ENCODE assay signal across 20 cellular contexts in the genomic region with DNA sequence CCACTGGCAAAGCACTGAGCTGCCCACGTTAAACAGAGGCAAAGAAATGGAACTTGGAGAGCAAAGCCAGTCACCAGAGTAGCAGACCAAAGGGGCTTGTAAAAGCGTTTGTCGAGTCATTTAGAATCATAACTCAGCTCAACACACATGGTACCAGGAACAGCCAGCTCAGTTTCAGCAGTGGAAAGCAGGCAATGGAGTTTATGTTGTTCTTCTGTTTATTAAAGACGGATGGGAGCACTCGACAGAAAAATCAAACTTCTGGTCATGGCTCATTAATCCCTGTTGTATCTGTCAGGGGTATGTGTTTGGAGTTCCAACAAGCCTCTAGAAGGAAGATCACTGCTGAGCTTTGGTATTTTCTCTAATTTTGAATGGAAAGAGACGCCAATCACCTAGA.
"Had no signal": no experiment of that assay in that cellular context is flagged by ENCODE, and none has a peak within 500 bp of the region (broad histone marks: within the 10 kb centered on the region; RNA-seq: fewer than 3 reads in every experiment).

No MANE protein-coding gene starts in this region.

- H3K36me3 ChIP-seq: cardiac muscle cell, lower lobe of right lung, ovary, right atrium auricular region, spleen, thyroid gland had no signal

- H3K27ac ChIP-seq: body of pancreas, cardiac muscle cell, lower lobe of right lung, ovary, psoas muscle, right atrium auricular region, spleen, thyroid gland had no signal

- ATAC-seq: activated T-cell treated with anti-CD3 and anti-CD28 coated beads, Interleukin-2, amount 50 U/mL, for 72 hours; body of pancreas; lower lobe of right lung; naive thymus-derived CD8-positive, alpha-beta T cell; psoas muscle; T-helper 17 cell had no signal

- H3K27me3 ChIP-seq: body of pancreas, ovary, right atrium auricular region, thyroid gland had no signal

- H3K9me3 ChIP-seq: body of pancreas, lower lobe of right lung, ovary, psoas muscle, right atrium auricular region, spleen, thyroid gland had no signal

- DNase-seq: activated CD4-positive, alpha-beta memory T cell treated with anti-CD3 and anti-CD28 coated beads for 36 hours; activated CD4-positive, alpha-beta T cell treated with anti-CD3 and anti-CD28 coated beads for 48 hours; activated effector memory CD4-positive, alpha-beta T cell treated with anti-CD3 and anti-CD28 coated beads, Interleukin-2, amount 50 U/mL, for 16 hours; activated naive CD4-positive, alpha-beta T cell treated with anti-CD3 and anti-CD28 coated beads, Interleukin-2, amount 10 ng/mL, durations not matched to agents 7 days and 5 days; activated T-cell treated with anti-CD3 and anti-CD28 coated beads, Interleukin-2, amount 50 U/mL, for 72 hours; effector memory CD4-positive, alpha-beta T cell; glutamatergic neuron; left colon; lower lobe of right lung; naive thymus-derived CD8-positive, alpha-beta T cell; ovary; psoas muscle; spleen; stimulated activated CD4-positive, alpha-beta T cell treated with anti-CD3 and anti-CD28 coated beads, Interleukin-4, amount 100 ng/mL, for 1 hour; stimulated activated naive CD4-positive, alpha-beta T cell; T-helper 17 cell; thyroid gland had no signal

- H3K4me1 ChIP-seq: body of pancreas, lower lobe of right lung, psoas muscle, right atrium auricular region, spleen, thyroid gland had no signal

- H3K4me3 ChIP-seq: body of pancreas, cardiac muscle cell, lower lobe of right lung, ovary, psoas muscle, right atrium auricular region, spleen, thyroid gland had no signal
